1 cellular context compared by ENCODE assay signal in the genomic region with DNA sequence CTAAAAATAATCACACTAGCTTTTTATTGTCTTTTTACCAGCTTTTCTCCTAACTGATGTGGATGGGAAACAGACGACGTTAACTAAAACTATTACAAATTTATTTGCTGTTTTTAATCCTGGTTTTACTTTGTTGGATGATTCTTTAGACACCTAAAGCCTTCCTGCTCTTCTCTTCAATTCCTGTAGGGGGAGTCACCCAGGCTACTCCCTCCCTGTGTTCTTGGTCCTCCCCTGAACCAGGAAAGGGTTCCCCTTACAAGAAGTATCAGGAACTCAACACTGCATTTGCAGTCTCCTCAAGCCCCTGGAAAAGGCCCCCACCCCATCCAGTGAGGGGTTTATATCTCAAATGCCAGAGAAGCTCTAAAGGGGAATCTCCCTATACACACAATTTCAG.
TF ChIP-seq lines count a peak whose summit lies in the region.

No MANE protein-coding gene starts in this region.

TF ChIP-seq in HepG2, 621 proteins besides CTCF, POLR2A, EP300 and RAD21 (continued from another document):
- no peak for TF ChIP-seq HNF1B (CRISPR knock-in tag; IDR thresholded peaks at IDR 0.05)
